In the genomic region with DNA sequence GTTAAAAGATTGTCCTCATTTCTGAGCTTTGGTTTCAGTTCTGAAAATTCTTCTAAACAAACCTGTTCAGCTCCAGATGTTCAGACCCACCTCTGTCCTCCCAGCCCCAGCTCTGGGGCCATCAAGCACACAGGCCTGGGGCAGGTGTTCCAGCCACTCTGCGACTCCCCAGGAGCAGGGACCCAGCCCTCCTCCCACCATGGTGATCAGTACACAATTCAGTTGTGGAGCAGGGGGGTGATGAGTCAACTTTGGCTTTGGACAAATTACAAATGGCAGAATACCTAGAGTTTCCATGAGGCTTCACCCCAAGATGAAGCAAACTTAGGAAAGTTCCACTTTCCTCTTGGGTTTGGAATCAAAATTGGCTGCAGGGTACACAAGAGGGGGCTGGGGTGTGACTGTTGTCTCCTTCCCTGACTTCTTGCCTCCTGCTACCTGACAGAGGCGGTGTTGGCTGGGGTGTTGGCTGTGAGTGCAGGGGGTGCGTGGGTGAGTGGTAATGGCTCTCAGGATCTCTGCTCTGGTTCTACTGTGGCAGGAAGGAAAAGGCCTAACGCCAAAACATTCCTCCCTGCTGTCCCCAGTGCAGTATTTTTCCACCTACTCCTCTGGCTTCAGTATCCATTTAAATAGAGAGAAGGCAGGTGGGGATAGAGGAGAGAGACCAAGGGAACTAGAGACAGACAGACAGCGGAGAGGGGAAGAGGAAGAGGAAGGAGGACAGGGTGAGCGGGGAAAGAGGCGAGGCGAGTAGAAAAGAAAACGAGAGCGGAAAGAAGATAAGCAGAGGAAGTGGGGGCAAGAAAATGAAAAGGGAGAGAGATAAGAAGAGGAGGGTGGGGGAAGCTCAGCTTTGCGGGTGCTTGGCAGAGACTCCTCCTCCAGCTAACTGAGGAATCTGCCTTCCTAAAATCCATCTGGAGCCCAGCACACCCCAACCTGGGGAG, we compare ENCODE assay signal across 1 cellular context.
TF ChIP-seq lines count a peak whose summit lies in the region.

No MANE protein-coding gene starts in this region.

TF ChIP-seq in K562, 482 proteins besides CTCF, POLR2A, EP300 and RAD21 (continued from another document and continues in another):
- TF ChIP-seq ZBTB40 (IDR thresholded peaks at IDR 0.05) (peak; percentile 76), ZBTB40 (CRISPR knock-in tag; IDR thresholded peaks at IDR 0.05) (no peak), HES1 (IDR thresholded peaks at IDR 0.05; ENCODE audit: low read depth) (0 out of 2 replicates have a peak, but pooled peaks have one; percentile 44), ZMIZ1 (IDR thresholded peaks at IDR 0.05; ENCODE audit: low read depth in 2 of 2, low read length in 2 of 2) (peak in 1 of 2 experiments; percentile 48; a peak in 1 of 4 replicates), CCNT2 (IDR thresholded peaks at IDR 0.05; ENCODE audit: borderline replicate concordance, extremely low read depth, insufficient read length, low read depth, low read length) (peak; percentile 69), ARHGAP35 (IDR thresholded peaks at IDR 0.05; ENCODE audit: partially characterized antibody) (peak; percentile 39), TCF7L2 (IDR thresholded peaks at IDR 0.05; ENCODE audit: low read depth, low read length) (no peak), ZC3H11A (IDR thresholded peaks at IDR 0.05; ENCODE audit: low read depth, low read length) (no peak), TBL1XR1 (IDR thresholded peaks at IDR 0.05; ENCODE audit: low read length in 2 of 2) (peak in 1 of 2 experiments; percentile 68; a peak in 1 of 4 replicates), ERF (CRISPR knock-in tag; IDR thresholded peaks at IDR 0.05) (0 out of 2 replicates have a peak, but pooled peaks have one; percentile 52), EHMT2 (IDR thresholded peaks at IDR 0.05) (peak; percentile 84), TAF9B (IDR thresholded peaks at IDR 0.05; ENCODE audit: partially characterized antibody) (peak; percentile 44), KAT7 (CRISPR knock-in tag; IDR thresholded peaks at IDR 0.05; ENCODE audit: borderline replicate concordance) (peak; percentile 98), HIVEP1 (CRISPR knock-in tag; IDR thresholded peaks at IDR 0.05) (no peak), ZNF316 (IDR thresholded peaks at IDR 0.05) (peak; percentile 86), SMAD3 (CRISPR knock-in tag; conservative IDR thresholded peaks at IDR 0.05) (0 out of 2 replicates have a peak, but pooled peaks have one; percentile 37), HDAC1 (IDR thresholded peaks at IDR 0.05) (peak in 1 of 2 experiments; percentile 94; a peak in 2 of 4 replicates)
- TF ChIP-seq, protein P1, sequence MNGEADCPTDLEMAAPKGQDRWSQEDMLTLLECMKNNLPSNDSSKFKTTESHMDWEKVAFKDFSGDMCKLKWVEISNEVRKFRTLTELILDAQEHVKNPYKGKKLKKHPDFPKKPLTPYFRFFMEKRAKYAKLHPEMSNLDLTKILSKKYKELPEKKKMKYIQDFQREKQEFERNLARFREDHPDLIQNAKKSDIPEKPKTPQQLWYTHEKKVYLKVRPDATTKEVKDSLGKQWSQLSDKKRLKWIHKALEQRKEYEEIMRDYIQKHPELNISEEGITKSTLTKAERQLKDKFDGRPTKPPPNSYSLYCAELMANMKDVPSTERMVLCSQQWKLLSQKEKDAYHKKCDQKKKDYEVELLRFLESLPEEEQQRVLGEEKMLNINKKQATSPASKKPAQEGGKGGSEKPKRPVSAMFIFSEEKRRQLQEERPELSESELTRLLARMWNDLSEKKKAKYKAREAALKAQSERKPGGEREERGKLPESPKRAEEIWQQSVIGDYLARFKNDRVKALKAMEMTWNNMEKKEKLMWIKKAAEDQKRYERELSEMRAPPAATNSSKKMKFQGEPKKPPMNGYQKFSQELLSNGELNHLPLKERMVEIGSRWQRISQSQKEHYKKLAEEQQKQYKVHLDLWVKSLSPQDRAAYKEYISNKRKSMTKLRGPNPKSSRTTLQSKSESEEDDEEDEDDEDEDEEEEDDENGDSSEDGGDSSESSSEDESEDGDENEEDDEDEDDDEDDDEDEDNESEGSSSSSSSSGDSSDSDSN (IDR thresholded peaks at IDR 0.05; ENCODE audit: borderline replicate concordance in 1 of 2, low read depth in 2 of 2, low read length in 2 of 2) = peak in 1 of 2 experiments; percentile 37; a peak in 2 of 4 replicates
- TF ChIP-seq, protein P2, sequence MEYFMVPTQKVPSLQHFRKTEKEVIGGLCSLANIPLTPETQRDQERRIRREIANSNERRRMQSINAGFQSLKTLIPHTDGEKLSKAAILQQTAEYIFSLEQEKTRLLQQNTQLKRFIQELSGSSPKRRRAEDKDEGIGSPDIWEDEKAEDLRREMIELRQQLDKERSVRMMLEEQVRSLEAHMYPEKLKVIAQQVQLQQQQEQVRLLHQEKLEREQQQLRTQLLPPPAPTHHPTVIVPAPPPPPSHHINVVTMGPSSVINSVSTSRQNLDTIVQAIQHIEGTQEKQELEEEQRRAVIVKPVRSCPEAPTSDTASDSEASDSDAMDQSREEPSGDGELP (CRISPR knock-in tag; IDR thresholded peaks at IDR 0.05; ENCODE audit: borderline replicate concordance) = peak; percentile 42
- TF ChIP-seq, protein P3, sequence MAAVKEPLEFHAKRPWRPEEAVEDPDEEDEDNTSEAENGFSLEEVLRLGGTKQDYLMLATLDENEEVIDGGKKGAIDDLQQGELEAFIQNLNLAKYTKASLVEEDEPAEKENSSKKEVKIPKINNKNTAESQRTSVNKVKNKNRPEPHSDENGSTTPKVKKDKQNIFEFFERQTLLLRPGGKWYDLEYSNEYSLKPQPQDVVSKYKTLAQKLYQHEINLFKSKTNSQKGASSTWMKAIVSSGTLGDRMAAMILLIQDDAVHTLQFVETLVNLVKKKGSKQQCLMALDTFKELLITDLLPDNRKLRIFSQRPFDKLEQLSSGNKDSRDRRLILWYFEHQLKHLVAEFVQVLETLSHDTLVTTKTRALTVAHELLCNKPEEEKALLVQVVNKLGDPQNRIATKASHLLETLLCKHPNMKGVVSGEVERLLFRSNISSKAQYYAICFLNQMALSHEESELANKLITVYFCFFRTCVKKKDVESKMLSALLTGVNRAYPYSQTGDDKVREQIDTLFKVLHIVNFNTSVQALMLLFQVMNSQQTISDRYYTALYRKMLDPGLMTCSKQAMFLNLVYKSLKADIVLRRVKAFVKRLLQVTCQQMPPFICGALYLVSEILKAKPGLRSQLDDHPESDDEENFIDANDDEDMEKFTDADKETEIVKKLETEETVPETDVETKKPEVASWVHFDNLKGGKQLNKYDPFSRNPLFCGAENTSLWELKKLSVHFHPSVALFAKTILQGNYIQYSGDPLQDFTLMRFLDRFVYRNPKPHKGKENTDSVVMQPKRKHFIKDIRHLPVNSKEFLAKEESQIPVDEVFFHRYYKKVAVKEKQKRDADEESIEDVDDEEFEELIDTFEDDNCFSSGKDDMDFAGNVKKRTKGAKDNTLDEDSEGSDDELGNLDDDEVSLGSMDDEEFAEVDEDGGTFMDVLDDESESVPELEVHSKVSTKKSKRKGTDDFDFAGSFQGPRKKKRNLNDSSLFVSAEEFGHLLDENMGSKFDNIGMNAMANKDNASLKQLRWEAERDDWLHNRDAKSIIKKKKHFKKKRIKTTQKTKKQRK (IDR thresholded peaks at IDR 0.05; ENCODE audit: borderline replicate concordance, low read depth, low read length) = no peak
- TF ChIP-seq, protein P4, sequence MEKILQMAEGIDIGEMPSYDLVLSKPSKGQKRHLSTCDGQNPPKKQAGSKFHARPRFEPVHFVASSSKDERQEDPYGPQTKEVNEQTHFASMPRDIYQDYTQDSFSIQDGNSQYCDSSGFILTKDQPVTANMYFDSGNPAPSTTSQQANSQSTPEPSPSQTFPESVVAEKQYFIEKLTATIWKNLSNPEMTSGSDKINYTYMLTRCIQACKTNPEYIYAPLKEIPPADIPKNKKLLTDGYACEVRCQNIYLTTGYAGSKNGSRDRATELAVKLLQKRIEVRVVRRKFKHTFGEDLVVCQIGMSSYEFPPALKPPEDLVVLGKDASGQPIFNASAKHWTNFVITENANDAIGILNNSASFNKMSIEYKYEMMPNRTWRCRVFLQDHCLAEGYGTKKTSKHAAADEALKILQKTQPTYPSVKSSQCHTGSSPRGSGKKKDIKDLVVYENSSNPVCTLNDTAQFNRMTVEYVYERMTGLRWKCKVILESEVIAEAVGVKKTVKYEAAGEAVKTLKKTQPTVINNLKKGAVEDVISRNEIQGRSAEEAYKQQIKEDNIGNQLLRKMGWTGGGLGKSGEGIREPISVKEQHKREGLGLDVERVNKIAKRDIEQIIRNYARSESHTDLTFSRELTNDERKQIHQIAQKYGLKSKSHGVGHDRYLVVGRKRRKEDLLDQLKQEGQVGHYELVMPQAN (IDR thresholded peaks at IDR 0.05; ENCODE audit: borderline replicate concordance) = peak; percentile 70
